Comparison of ENCODE assay signal across 35 cellular contexts in the genomic region with DNA sequence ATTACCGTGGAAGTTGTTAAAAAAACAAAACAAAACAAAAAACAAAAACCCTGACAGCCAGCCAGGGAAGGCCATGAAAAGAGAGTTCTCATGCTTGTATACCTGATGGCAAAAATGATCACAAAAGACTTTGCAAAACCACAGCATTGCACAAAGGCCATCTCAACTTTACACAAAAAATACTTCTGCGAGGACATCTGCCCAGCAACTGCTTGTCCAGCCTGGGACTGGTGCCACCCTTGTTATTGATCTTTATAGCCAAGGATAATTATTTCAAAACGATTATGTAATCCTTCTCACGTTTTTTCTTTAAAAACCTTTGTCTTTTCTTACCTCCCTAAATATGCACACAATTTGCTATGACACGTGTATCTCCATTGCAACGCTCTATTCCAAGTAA. TPM values are rescaled to one million over a fixed set of nuclear protein-coding genes. Genes with fewer than 3 reads are reported as not detected.
"Had no signal": no experiment of that assay in that cellular context is flagged by ENCODE, and none has a peak within 500 bp of the region (broad histone marks: within the 10 kb centered on the region; RNA-seq: fewer than 3 reads in every experiment).

No MANE protein-coding gene starts in this region.

- H3K27me3 ChIP-seq: brain microvascular endothelial cell had no signal

- FAIRE-seq: RCC 7860 had no signal

- H3K4me2 ChIP-seq: PC-9 had no signal

- H2AFZ ChIP-seq: PC-9 had no signal

- H3K36me3 ChIP-seq: brain microvascular endothelial cell had no signal

- H3K4me3 ChIP-seq: PC-9 had no signal

- DNase-seq: activated B cell treated with CpG ODN at 0.5 μM for 24 hours; activated CD4-positive, alpha-beta memory T cell treated with anti-CD3 and anti-CD28 coated beads, Interleukin-2, amount 10 ng/mL, durations not matched to agents 7 days and 5 days; activated CD4-positive, alpha-beta T cell treated with anti-CD3 and anti-CD28 coated beads for 4 hours; activated CD4-positive, CD25-positive, alpha-beta regulatory T cell treated with anti-CD3 and anti-CD28 coated beads, Interleukin-2, amount 50 U/mL, for 72 hours; activated CD8-positive, alpha-beta memory T cell treated with anti-CD3 and anti-CD28 coated beads for 24 hours; activated CD8-positive, alpha-beta memory T cell treated with anti-CD3 and anti-CD28 coated beads, Interleukin-2, amount 10 ng/mL, durations not matched to agents 7 days and 5 days; activated CD8-positive, alpha-beta memory T cell treated with anti-CD3 and anti-CD28 coated beads, Interleukin-2, amount 50 U/mL, for 48 hours; activated effector memory CD4-positive, alpha-beta T cell treated with Interleukin-2 at 50 U/mL for 16 hours; activated naive CD4-positive, alpha-beta T cell treated with anti-CD3 and anti-CD28 coated beads, Interleukin-2, amount 10 ng/mL, durations not matched to agents 7 days and 5 days; activated naive CD8-positive, alpha-beta T cell treated with anti-CD3 and anti-CD28 coated beads, Interleukin-2, amount 50 U/mL, for 24 hours; activated T-cell treated with anti-CD3 and anti-CD28 coated beads, Interleukin-2, amount 50 U/mL, for 48 hours; amniotic stem cell; aorta; brain microvascular endothelial cell; Karpas-422; KBM-7; NCI-H1048; NCI-H1105 treated with DMSO at 0.1 percent for 48 hours; NCI-H1436; NCI-H1694; NCI-H1930; NCI-H2081 treated with DMSO at 0.1 percent for 48 hours; NCI-H226; NCI-H446 treated with DMSO at 0.1 percent for 48 hours; NCI-H524; PC-9; SIG-M5; T-cell; T-helper 17 cell had no signal

- H3K27ac ChIP-seq: brain microvascular endothelial cell, PC-9, RWPE1, VCaP had no signal

RNA-seq across cellular contexts. Expression of gene SLC28A3, which starts 42.2 kb away (rescaled TPM):
- total RNA-seq: activated B cell treated with CpG ODN at 0.5 μM for 24 hours, OCI-LY7, SK-MEL-5, T-cell, T-helper 17 cell had no signal
- polyA plus RNA-seq: aorta, IgD-negative memory B cell had no signal
